ENCODE assay signal across 2 cellular contexts in the genomic region with DNA sequence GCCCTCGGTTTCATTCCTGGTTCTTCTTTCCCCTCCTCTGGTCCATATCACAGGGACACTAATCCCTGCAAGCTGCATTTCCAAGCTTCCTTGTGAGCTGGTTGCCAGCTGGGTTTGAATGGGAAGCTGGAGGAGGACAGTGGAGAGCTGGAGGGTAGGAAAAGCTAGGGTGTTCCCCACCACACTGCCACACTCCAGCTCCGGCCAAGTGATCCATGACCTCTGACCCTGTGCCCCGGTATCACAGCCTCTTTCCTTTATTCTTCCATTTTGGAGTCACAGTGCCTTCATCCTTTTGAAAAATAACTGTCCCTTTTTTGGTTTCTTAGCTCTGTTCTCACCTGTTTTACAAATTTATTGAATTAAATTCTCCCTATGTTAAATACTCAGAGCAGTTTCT.
TF ChIP-seq lines count a peak whose summit lies in the region.

No MANE protein-coding gene starts in this region.

TF ChIP-seq in HCT116, 20 proteins besides CTCF, POLR2A, EP300 and RAD21:
- TF ChIP-seq TCF7L2 (IDR thresholded peaks at IDR 0.05; ENCODE audit: borderline replicate concordance, extremely low read depth, insufficient read depth, insufficient read length) (no peak), SIN3A (IDR thresholded peaks at IDR 0.05; ENCODE audit: low read depth) (no peak), EZH2 (IDR thresholded peaks at IDR 0.05) (no peak), ZNF274 (IDR thresholded peaks at IDR 0.05; ENCODE audit: low read depth, low read length) (no peak), CEBPB (IDR thresholded peaks at IDR 0.05; ENCODE audit: low read depth) (no peak), YY1 (IDR thresholded peaks at IDR 0.05; ENCODE audit: extremely low read depth, insufficient replicate concordance, low read depth, low read length) (no peak), EZH2phosphoT487 (IDR thresholded peaks at IDR 0.05; ENCODE audit: borderline replicate concordance) (no peak), SP1 (IDR thresholded peaks at IDR 0.05; ENCODE audit: low read depth) (no peak), ELF1 (IDR thresholded peaks at IDR 0.05; ENCODE audit: borderline replicate concordance, low read depth) (no peak)
- TF ChIP-seq, protein P1, sequence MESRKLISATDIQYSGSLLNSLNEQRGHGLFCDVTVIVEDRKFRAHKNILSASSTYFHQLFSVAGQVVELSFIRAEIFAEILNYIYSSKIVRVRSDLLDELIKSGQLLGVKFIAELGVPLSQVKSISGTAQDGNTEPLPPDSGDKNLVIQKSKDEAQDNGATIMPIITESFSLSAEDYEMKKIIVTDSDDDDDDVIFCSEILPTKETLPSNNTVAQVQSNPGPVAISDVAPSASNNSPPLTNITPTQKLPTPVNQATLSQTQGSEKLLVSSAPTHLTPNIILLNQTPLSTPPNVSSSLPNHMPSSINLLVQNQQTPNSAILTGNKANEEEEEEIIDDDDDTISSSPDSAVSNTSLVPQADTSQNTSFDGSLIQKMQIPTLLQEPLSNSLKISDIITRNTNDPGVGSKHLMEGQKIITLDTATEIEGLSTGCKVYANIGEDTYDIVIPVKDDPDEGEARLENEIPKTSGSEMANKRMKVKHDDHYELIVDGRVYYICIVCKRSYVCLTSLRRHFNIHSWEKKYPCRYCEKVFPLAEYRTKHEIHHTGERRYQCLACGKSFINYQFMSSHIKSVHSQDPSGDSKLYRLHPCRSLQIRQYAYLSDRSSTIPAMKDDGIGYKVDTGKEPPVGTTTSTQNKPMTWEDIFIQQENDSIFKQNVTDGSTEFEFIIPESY (IDR thresholded peaks at IDR 0.05; ENCODE audit: extremely low read depth, insufficient replicate concordance, low read length) = no peak
- TF ChIP-seq, protein P2, sequence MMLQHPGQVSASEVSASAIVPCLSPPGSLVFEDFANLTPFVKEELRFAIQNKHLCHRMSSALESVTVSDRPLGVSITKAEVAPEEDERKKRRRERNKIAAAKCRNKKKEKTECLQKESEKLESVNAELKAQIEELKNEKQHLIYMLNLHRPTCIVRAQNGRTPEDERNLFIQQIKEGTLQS (IDR thresholded peaks at IDR 0.05) = no peak
- TF ChIP-seq, protein P3, sequence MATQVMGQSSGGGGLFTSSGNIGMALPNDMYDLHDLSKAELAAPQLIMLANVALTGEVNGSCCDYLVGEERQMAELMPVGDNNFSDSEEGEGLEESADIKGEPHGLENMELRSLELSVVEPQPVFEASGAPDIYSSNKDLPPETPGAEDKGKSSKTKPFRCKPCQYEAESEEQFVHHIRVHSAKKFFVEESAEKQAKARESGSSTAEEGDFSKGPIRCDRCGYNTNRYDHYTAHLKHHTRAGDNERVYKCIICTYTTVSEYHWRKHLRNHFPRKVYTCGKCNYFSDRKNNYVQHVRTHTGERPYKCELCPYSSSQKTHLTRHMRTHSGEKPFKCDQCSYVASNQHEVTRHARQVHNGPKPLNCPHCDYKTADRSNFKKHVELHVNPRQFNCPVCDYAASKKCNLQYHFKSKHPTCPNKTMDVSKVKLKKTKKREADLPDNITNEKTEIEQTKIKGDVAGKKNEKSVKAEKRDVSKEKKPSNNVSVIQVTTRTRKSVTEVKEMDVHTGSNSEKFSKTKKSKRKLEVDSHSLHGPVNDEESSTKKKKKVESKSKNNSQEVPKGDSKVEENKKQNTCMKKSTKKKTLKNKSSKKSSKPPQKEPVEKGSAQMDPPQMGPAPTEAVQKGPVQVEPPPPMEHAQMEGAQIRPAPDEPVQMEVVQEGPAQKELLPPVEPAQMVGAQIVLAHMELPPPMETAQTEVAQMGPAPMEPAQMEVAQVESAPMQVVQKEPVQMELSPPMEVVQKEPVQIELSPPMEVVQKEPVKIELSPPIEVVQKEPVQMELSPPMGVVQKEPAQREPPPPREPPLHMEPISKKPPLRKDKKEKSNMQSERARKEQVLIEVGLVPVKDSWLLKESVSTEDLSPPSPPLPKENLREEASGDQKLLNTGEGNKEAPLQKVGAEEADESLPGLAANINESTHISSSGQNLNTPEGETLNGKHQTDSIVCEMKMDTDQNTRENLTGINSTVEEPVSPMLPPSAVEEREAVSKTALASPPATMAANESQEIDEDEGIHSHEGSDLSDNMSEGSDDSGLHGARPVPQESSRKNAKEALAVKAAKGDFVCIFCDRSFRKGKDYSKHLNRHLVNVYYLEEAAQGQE (IDR thresholded peaks at IDR 0.05; ENCODE audit: low read depth) = no peak
- TF ChIP-seq, protein P4, sequence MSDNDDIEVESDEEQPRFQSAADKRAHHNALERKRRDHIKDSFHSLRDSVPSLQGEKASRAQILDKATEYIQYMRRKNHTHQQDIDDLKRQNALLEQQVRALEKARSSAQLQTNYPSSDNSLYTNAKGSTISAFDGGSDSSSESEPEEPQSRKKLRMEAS (IDR thresholded peaks at IDR 0.05) = no peak

TF ChIP-seq in K562, 482 proteins besides CTCF, POLR2A, EP300 and RAD21:
- TF ChIP-seq DMBX1 (CRISPR knock-in tag; IDR thresholded peaks at IDR 0.05; ENCODE audit: borderline replicate concordance) (no peak), NR2C1 (IDR thresholded peaks at IDR 0.05) (peak; percentile 58), NR2C1 (tag; IDR thresholded peaks at IDR 0.05) (peak; percentile 62), NR2C2 (CRISPR knock-in tag; IDR thresholded peaks at IDR 0.05) (no peak), NR2C2 (tag; IDR thresholded peaks at IDR 0.05) (peak; percentile 46; the same call in 1 of the 2 replicates)
- TF ChIP-seq, protein P5, sequence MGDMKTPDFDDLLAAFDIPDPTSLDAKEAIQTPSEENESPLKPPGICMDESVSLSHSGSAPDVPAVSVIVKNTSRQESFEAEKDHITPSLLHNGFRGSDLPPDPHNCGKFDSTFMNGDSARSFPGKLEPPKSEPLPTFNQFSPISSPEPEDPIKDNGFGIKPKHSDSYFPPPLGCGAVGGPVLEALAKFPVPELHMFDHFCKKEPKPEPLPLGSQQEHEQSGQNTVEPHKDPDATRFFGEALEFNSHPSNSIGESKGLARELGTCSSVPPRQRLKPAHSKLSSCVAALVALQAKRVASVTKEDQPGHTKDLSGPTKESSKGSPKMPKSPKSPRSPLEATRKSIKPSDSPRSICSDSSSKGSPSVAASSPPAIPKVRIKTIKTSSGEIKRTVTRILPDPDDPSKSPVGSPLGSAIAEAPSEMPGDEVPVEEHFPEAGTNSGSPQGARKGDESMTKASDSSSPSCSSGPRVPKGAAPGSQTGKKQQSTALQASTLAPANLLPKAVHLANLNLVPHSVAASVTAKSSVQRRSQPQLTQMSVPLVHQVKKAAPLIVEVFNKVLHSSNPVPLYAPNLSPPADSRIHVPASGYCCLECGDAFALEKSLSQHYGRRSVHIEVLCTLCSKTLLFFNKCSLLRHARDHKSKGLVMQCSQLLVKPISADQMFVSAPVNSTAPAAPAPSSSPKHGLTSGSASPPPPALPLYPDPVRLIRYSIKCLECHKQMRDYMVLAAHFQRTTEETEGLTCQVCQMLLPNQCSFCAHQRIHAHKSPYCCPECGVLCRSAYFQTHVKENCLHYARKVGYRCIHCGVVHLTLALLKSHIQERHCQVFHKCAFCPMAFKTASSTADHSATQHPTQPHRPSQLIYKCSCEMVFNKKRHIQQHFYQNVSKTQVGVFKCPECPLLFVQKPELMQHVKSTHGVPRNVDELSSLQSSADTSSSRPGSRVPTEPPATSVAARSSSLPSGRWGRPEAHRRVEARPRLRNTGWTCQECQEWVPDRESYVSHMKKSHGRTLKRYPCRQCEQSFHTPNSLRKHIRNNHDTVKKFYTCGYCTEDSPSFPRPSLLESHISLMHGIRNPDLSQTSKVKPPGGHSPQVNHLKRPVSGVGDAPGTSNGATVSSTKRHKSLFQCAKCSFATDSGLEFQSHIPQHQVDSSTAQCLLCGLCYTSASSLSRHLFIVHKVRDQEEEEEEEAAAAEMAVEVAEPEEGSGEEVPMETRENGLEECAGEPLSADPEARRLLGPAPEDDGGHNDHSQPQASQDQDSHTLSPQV (IDR thresholded peaks at IDR 0.05) = 0 out of 2 replicates have a peak, but pooled peaks have one; percentile 21
TF ChIP-seq in K562: peak in this region for 3.
